ENCODE assay signal across 30 cellular contexts in the genomic region with DNA sequence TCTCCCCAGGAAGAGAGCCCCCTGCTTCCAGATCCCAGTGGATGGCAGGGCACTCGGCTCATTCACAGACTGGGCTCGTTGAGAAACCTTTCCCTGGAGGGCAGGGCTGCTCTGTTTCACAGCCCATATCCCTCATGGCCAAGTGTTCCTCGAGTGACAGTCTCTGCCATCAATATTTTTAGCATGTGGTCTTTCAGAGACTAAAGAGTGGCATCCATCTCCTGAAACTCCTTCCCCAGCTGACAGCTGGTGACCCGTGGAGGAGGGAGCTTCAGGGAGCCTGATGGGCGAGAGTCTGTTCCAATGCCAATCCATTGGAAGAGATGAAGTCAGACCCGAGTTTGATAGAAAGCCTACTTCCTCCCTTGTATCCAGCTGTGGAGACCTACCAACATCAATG. TPM values are rescaled to one million over a fixed set of nuclear protein-coding genes. Genes with fewer than 3 reads are reported as not detected.
"Had no signal": no experiment of that assay in that cellular context is flagged by ENCODE, and none has a peak within 500 bp of the region (broad histone marks: within the 10 kb centered on the region; RNA-seq: fewer than 3 reads in every experiment).

No MANE protein-coding gene starts in this region.

- H3K9me3 ChIP-seq: esophagus muscularis mucosa, gastroesophageal sphincter, heart left ventricle, left lung, mucosa of descending colon, right lobe of liver, stomach, tibial artery, upper lobe of left lung had no signal

- H3K4me1 ChIP-seq: esophagus muscularis mucosa, gastroesophageal sphincter, neural progenitor cell, parathyroid adenoma, right lobe of liver, stomach, upper lobe of left lung had no signal

- H3K36me3 ChIP-seq: esophagus muscularis mucosa, gastroesophageal sphincter, heart left ventricle, left lung, neural progenitor cell, right lobe of liver, stomach, tibial artery, upper lobe of left lung had no signal

- H3K36me3 Mint-ChIP-seq: mesothelial cell of epicardium; naive thymus-derived CD4-positive, alpha-beta T cell; neural progenitor cell; stimulated activated effector memory CD8-positive, alpha-beta T cell treated with anti-CD3 and anti-CD28 coated beads, Interleukin-12 subunit alpha, Interleukin-12 subunit beta, amount 100 ng/mL, for 72 hours had no signal

- H3K27ac ChIP-seq: esophagus muscularis mucosa, foreskin keratinocyte, gastroesophageal sphincter, heart left ventricle, hepatocyte, left lung, neural progenitor cell, parathyroid adenoma, right lobe of liver, stomach, tibial artery, upper lobe of left lung had no signal

- FAIRE-seq: colon, endothelial cell of umbilical vein, urothelium cell line had no signal

- H3K9me3 Mint-ChIP-seq: mesothelial cell of epicardium; naive thymus-derived CD4-positive, alpha-beta T cell; neural progenitor cell; stimulated activated effector memory CD8-positive, alpha-beta T cell treated with anti-CD3 and anti-CD28 coated beads, Interleukin-12 subunit alpha, Interleukin-12 subunit beta, amount 100 ng/mL, for 72 hours had no signal

- ATAC-seq: foreskin keratinocyte; gastroesophageal sphincter; heart left ventricle; left cardiac atrium; left lung; mucosa of descending colon; naive thymus-derived CD4-positive, alpha-beta T cell; right lobe of liver; stimulated activated effector memory CD8-positive, alpha-beta T cell treated with anti-CD3 and anti-CD28 coated beads, Interleukin-12 subunit alpha, Interleukin-12 subunit beta, amount 100 ng/mL, for 72 hours had no signal

- DNase-seq: dermis blood vessel endothelial cell; effector memory CD4-positive, alpha-beta T cell; foreskin keratinocyte; heart left ventricle; left cardiac atrium; left lung; mesenchymal stem cell; mucosa of descending colon; naive thymus-derived CD4-positive, alpha-beta T cell; right lobe of liver; stimulated activated CD4-positive, alpha-beta T cell treated with anti-CD3 and anti-CD28 coated beads, Interleukin-2, amount 100 ng/mL, for 24 hours; stimulated activated CD4-positive, alpha-beta T cell treated with anti-CD3 and anti-CD28 coated beads, Interleukin-4, amount 100 ng/mL, for 24 hours; stimulated activated naive CD4-positive, alpha-beta T cell treated with Interleukin-2 at 50 U/mL for 16 hours; stomach; tibial artery; upper lobe of left lung had no signal

- H3K4me3 Mint-ChIP-seq: mesothelial cell of epicardium; naive thymus-derived CD4-positive, alpha-beta T cell; nephron; neural progenitor cell; stimulated activated effector memory CD8-positive, alpha-beta T cell treated with anti-CD3 and anti-CD28 coated beads, Interleukin-12 subunit alpha, Interleukin-12 subunit beta, amount 100 ng/mL, for 72 hours had no signal

- H3K27me3 ChIP-seq: esophagus muscularis mucosa, gastroesophageal sphincter, heart left ventricle, hepatocyte, left lung, neural progenitor cell, right lobe of liver, stomach, tibial artery, upper lobe of left lung had no signal

- H3K27ac Mint-ChIP-seq: mesothelial cell of epicardium, neural progenitor cell, progenitor cell of endocrine pancreas had no signal

- H3K4me3 ChIP-seq: esophagus muscularis mucosa, gastroesophageal sphincter, heart left ventricle, hepatocyte, left lung, mucosa of descending colon, neural progenitor cell, right lobe of liver, stomach, tibial artery, upper lobe of left lung had no signal

RNA-seq across cellular contexts. Expression of a gene that starts 30.7 kb away (rescaled TPM):
- total RNA-seq: endothelial cell of umbilical vein, lung microvascular endothelial cell, osteoblast, progenitor cell of endocrine pancreas had no signal
